12 cellular contexts compared by ENCODE assay signal in the genomic region with DNA sequence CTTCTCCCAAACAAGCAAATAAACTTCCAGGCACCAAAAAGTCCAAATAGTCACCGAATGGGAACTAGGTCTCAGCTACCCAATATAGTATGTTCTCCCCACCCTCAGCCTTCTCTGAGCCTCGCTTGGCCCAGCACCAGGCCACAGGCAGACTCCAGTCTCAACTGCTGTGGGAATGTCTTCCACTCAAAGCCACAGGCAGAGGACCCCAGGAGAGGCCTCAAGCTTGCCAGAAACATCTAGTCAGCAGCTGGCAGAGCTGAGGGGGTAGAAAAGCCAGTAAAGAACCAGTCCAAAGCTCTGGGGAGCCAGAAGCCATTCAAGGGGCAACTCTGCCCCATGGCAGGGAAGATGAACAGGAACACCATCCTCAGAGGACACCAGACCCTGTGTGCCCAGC. TPM values are rescaled to one million over a fixed set of nuclear protein-coding genes. Genes with fewer than 3 reads are reported as not detected.
A peak's percentile ranks its signal among the peaks of the same experiment; 100 is the strongest.
DNase-seq lines count a peak whose midpoint lies in the region; ATAC-seq and TF ChIP-seq lines count a peak whose summit lies in the region.
"Had no signal": no experiment of that assay in that cellular context is flagged by ENCODE, and none has a peak within 500 bp of the region (broad histone marks: within the 10 kb centered on the region; RNA-seq: fewer than 3 reads in every experiment).

No MANE protein-coding gene starts in this region.

- CTCF ChIA-PET in activated CD8-positive, alpha-beta T cell treated with anti-CD3 and anti-CD28 coated beads for 36 hours (lab: Charles Lee) = interaction anchor here (0.6 to 1.4 kb wide), 3 partner anchors 38 to 131 kb away, joined by 4 to 6 read pairs (median 4); partner anchors contain the start of gene FMNL3

- H3K9ac ChIP-seq in subcutaneous abdominal adipose tissue (ENCODE audit: low read length in 5 of 5) = no peak overlapping the region

- no peaks in the 10 kb centered on the region for H3K27me3 ChIP-seq in lower lobe of right lung (ENCODE audit: low read depth)
- no peaks in the 10 kb centered on the region for H3K27me3 ChIP-seq in subcutaneous abdominal adipose tissue (ENCODE audit: control insufficient read depth in 5 of 5, insufficient read depth in 4 of 5, low read length in 5 of 5)
- H3K27me3 ChIP-seq: suprapubic skin had no signal

- H3K27ac ChIP-seq in lower lobe of right lung (peak overlapping the region; percentile 44), subcutaneous abdominal adipose tissue (ENCODE audit: low read depth, low read length) (peak overlapping the region; percentile 68)
- H3K27ac ChIP-seq: suprapubic skin had no signal

- H3K36me3 ChIP-seq in lower lobe of right lung = peaks cover 5% of the 10 kb centered on the region
- H3K36me3 ChIP-seq in subcutaneous abdominal adipose tissue (ENCODE audit: control insufficient read depth in 5 of 5, insufficient read depth in 5 of 5, low read length in 5 of 5) = peaks cover 0 to 4% (median 3%) of the 10 kb centered on the region in 5 donors
- H3K36me3 ChIP-seq: suprapubic skin had no signal

- no peaks in the 10 kb centered on the region for H3K27me3 Mint-ChIP-seq in activated CD8-positive, alpha-beta T cell treated with anti-CD3 and anti-CD28 coated beads for 36 hours

- peaks cover 92% of the 10 kb centered on the region for H3K4me1 Mint-ChIP-seq in activated CD8-positive, alpha-beta T cell treated with anti-CD3 and anti-CD28 coated beads for 36 hours (ENCODE audit: low read depth)

- H3K4me3 ChIP-seq in lower lobe of right lung (no peak overlapping the region), subcutaneous abdominal adipose tissue (ENCODE audit: low read depth in 1 of 5, low read length in 5 of 5) (no peak overlapping the region)
- H3K4me3 ChIP-seq: suprapubic skin had no signal

- peak overlapping the region; percentile 79 to 90 for H3K27ac Mint-ChIP-seq in activated naive CD4-positive, alpha-beta T cell treated with anti-CD3 and anti-CD28 coated beads, Interleukin-2, amount 50 U/mL, for 72 hours
- peak overlapping the region; percentile 15 for H3K27ac Mint-ChIP-seq in activated CD8-positive, alpha-beta T cell treated with anti-CD3 and anti-CD28 coated beads for 36 hours

- ATAC-seq in activated naive CD4-positive, alpha-beta T cell treated with anti-CD3 and anti-CD28 coated beads, Interleukin-2, amount 50 U/mL, for 72 hours = no peak
- no peak for ATAC-seq in activated CD8-positive, alpha-beta T cell treated with anti-CD3 and anti-CD28 coated beads for 36 hours
- no peak for ATAC-seq in lower lobe of right lung

- H3K4me1 ChIP-seq in lower lobe of right lung = peaks cover 67% of the 10 kb centered on the region
- H3K4me1 ChIP-seq in subcutaneous abdominal adipose tissue (ENCODE audit: control insufficient read depth in 5 of 5, insufficient read depth in 5 of 5, low read length in 5 of 5) = peaks cover 29 to 79% (median 58%) of the 10 kb centered on the region in 5 donors

- no peak for TF ChIP-seq CTCF in activated CD8-positive, alpha-beta T cell treated with anti-CD3 and anti-CD28 coated beads for 36 hours (IDR thresholded peaks at IDR 0.05)
- TF ChIP-seq CTCF in lower lobe of right lung (IDR thresholded peaks at IDR 0.05) = no peak

- intact Hi-C loops in activated CD8-positive, alpha-beta T cell treated with anti-CD3 and anti-CD28 coated beads for 36 hours (cut with micrococcal nuclease) = no loop called here
- intact Hi-C loops in lower lobe of right lung (cut with DNase I) = no loop called here

- no peaks in the 10 kb centered on the region for H3K9me3 Mint-ChIP-seq in activated naive CD4-positive, alpha-beta T cell treated with anti-CD3 and anti-CD28 coated beads, Interleukin-2, amount 50 U/mL, for 72 hours
- H3K9me3 Mint-ChIP-seq in activated CD8-positive, alpha-beta T cell treated with anti-CD3 and anti-CD28 coated beads for 36 hours = no peaks in the 10 kb centered on the region

- POLR2A ChIA-PET in activated CD8-positive, alpha-beta T cell treated with anti-CD3 and anti-CD28 coated beads for 36 hours (lab: Charles Lee) = interaction anchor here (0.7 to 2.7 kb wide), 8 partner anchors 9 to 85 kb away, joined by 3 to 8 read pairs (median 4); partner anchors contain the start of gene TMBIM6

- H3K36me3 Mint-ChIP-seq in activated naive CD4-positive, alpha-beta T cell treated with anti-CD3 and anti-CD28 coated beads, Interleukin-2, amount 50 U/mL, for 72 hours = peaks cover 19 to 33% of the 10 kb centered on the region in 2 donors
- H3K36me3 Mint-ChIP-seq in activated CD8-positive, alpha-beta T cell treated with anti-CD3 and anti-CD28 coated beads for 36 hours (ENCODE audit: low read depth) = peaks cover 37% of the 10 kb centered on the region

- H3K4me3 Mint-ChIP-seq in activated CD8-positive, alpha-beta T cell treated with anti-CD3 and anti-CD28 coated beads for 36 hours = no peak overlapping the region

- no peak for DNase-seq in activated naive CD4-positive, alpha-beta T cell treated with anti-CD3 and anti-CD28 coated beads, Interleukin-2, amount 50 U/mL, for 72 hours (ENCODE audit: low spot score in 2 of 2)
- DNase-seq in activated naive CD4-positive, alpha-beta T cell treated with Interleukin-2 at 50 U/mL for 16 hours = no peak
- DNase-seq in activated CD8-positive, alpha-beta T cell treated with anti-CD3 and anti-CD28 coated beads for 36 hours = no peak
- DNase-seq in lower lobe of right lung (no peak), NOMO-1 treated with DMSO at 0.1 percent for 48 hours (lab: John Stamatoyannopoulos, UW; ENCODE audit: unreplicated experiment) (no peak), NCI-H2029 (lab: John Stamatoyannopoulos, UW) (no peak), SW 1271 (lab: John Stamatoyannopoulos, UW) (no peak)
- DNase-seq: activated CD8-positive, alpha-beta memory T cell treated with anti-CD3 and anti-CD28 coated beads, Interleukin-2, amount 50 U/mL, for 4 hours; NCI-H1436; stimulated activated CD4-positive, alpha-beta T cell treated with anti-CD3 and anti-CD28 coated beads, Interleukin-4, amount 100 ng/mL, for 1 hour had no signal

- no peaks in the 10 kb centered on the region for H3K9me3 ChIP-seq in lower lobe of right lung
- no peaks in the 10 kb centered on the region for H3K9me3 ChIP-seq in subcutaneous abdominal adipose tissue (ENCODE audit: control insufficient read depth in 5 of 5, low read length in 5 of 5)
- H3K9me3 ChIP-seq: suprapubic skin had no signal

RNA-seq across cellular contexts. Expression of gene FMNL3, which starts 41.8 kb away (rescaled TPM):
- total RNA-seq in activated naive CD4-positive, alpha-beta T cell treated with anti-CD3 and anti-CD28 coated beads, Interleukin-2, amount 50 U/mL, for 72 hours = 10 to 100 TPM; 25.9 to 27.6 TPM
- total RNA-seq in activated CD8-positive, alpha-beta T cell treated with anti-CD3 and anti-CD28 coated beads for 36 hours = 10 to 100 TPM; 22.8 to 23.5 TPM
- total RNA-seq in lower lobe of right lung = 36.1 TPM

RNA-seq across cellular contexts. Expression of gene PRPF40B, which starts 42.0 kb away (rescaled TPM):
- total RNA-seq in activated naive CD4-positive, alpha-beta T cell treated with anti-CD3 and anti-CD28 coated beads, Interleukin-2, amount 50 U/mL, for 72 hours = 10 to 100 TPM in 1 of 2 donors, 1 to 10 TPM in 1; 5.1 to 10.1 TPM
- 1 to 10 TPM; 4.9 to 5.6 TPM for total RNA-seq in activated CD8-positive, alpha-beta T cell treated with anti-CD3 and anti-CD28 coated beads for 36 hours
- 19.3 TPM for total RNA-seq in lower lobe of right lung

RNA-seq across cellular contexts. Expression of gene FAM186B, which starts 59.9 kb away (rescaled TPM):
- total RNA-seq in activated naive CD4-positive, alpha-beta T cell treated with anti-CD3 and anti-CD28 coated beads, Interleukin-2, amount 50 U/mL, for 72 hours = under 1 TPM; 0.16 to 0.18 TPM
- total RNA-seq in activated CD8-positive, alpha-beta T cell treated with anti-CD3 and anti-CD28 coated beads for 36 hours = not detected
- total RNA-seq in lower lobe of right lung = 0.65 TPM
